ENCODE assay signal across 9 cellular contexts in genomic region chr17:81918762-81919545, GRCh38. TPM values are rescaled to one million over a fixed set of nuclear protein-coding genes. Genes with fewer than 3 reads are reported as not detected.
DNase-seq lines count a peak whose midpoint lies in the region; ATAC-seq, FAIRE-seq and TF ChIP-seq lines count a peak whose summit lies in the region.
"Had no signal": no experiment of that assay in that cellular context is flagged by ENCODE, and none has a peak within 500 bp of the region (broad histone marks: within the 10 kb centered on the region; RNA-seq: fewer than 3 reads in every experiment).

No MANE protein-coding gene starts in this region.

- no peak for FAIRE-seq in astrocyte (lab: Jason Lieb, UNC)
- FAIRE-seq: islet of Langerhans had no signal

- no peak overlapping the region for H3K18ac ChIP-seq in trophoblast cell (ENCODE audit: low read length)

- peaks cover 26% of the 10 kb centered on the region for H3K36me3 Mint-ChIP-seq in CD8-positive, alpha-beta T cell
- H3K36me3 Mint-ChIP-seq in astrocyte (ENCODE audit: low read depth, unreplicated experiment) = peaks cover 16% of the 10 kb centered on the region
- H3K36me3 Mint-ChIP-seq in natural killer cell = no peaks in the 10 kb centered on the region

- POLR2A ChIA-PET in CD8-positive, alpha-beta T cell (lab: Charles Lee) = no interaction called here

- H3K27me3 Mint-ChIP-seq in CD8-positive, alpha-beta T cell (ENCODE audit: low read depth) = no peaks in the 10 kb centered on the region
- H3K27me3 Mint-ChIP-seq in astrocyte (ENCODE audit: low read depth, unreplicated experiment) (no peaks in the 10 kb centered on the region), natural killer cell (ENCODE audit: low read depth in 2 of 2) (peaks cover 0 to 3% of the 10 kb centered on the region in 2 donors)

- no peak overlapping the region for H2BK120ac ChIP-seq in trophoblast cell (ENCODE audit: insufficient read depth, low read length, poor library complexity)

- H3K9ac ChIP-seq in astrocyte (ENCODE audit: low read length) (no peak overlapping the region), trophoblast cell (ENCODE audit: low read length) (no peak overlapping the region)

- H3K79me1 ChIP-seq in trophoblast cell (ENCODE audit: low read length) = peaks cover 15% of the 10 kb centered on the region

- no peak overlapping the region for H2AK5ac ChIP-seq in trophoblast cell (ENCODE audit: low read length)

- peaks cover 14% of the 10 kb centered on the region for H3K4me1 ChIP-seq in CD8-positive, alpha-beta T cell (ENCODE audit: insufficient read depth, low read length)
- H3K4me1 ChIP-seq in astrocyte (ENCODE audit: insufficient read depth, low read length) (peaks cover 18% of the 10 kb centered on the region), trophoblast cell (ENCODE audit: control insufficient read depth in 1 of 2, insufficient read depth in 2 of 2, low read length in 2 of 2) (peaks cover 15 to 16% of the 10 kb centered on the region in 2 experiments), osteoblast (ENCODE audit: insufficient read depth, low read length) (peaks cover 23% of the 10 kb centered on the region)

- H3K4me3 Mint-ChIP-seq in CD8-positive, alpha-beta T cell = peak overlapping the region; percentile 42
- peak overlapping the region; percentile 87 for H3K4me3 Mint-ChIP-seq in astrocyte (ENCODE audit: unreplicated experiment)
- peak overlapping the region; percentile 97 for H3K4me3 Mint-ChIP-seq in natural killer cell

- H2AFZ ChIP-seq in astrocyte (ENCODE audit: low read depth, low read length) (no peak overlapping the region), trophoblast cell (ENCODE audit: insufficient read depth, low read length, poor library complexity) (no peak overlapping the region), osteoblast (ENCODE audit: low read length) (no peak overlapping the region)

- H3K27me3 ChIP-seq in CD8-positive, alpha-beta T cell (ENCODE audit: insufficient read depth, low read length) = no peaks in the 10 kb centered on the region
- no peaks in the 10 kb centered on the region for H3K27me3 ChIP-seq in astrocyte (ENCODE audit: insufficient read depth, low read length)
- no peaks in the 10 kb centered on the region for H3K27me3 ChIP-seq in trophoblast cell (ENCODE audit: insufficient read depth, low read length)
- H3K27me3 ChIP-seq in osteoblast (ENCODE audit: insufficient read depth, low read length) = no peaks in the 10 kb centered on the region

- peaks cover 80% of the 10 kb centered on the region for H4K20me1 ChIP-seq in astrocyte (ENCODE audit: insufficient read depth, low read length)
- peaks cover 71% of the 10 kb centered on the region for H4K20me1 ChIP-seq in osteoblast (ENCODE audit: insufficient read depth, low read length)

- H3K4me3 ChIP-seq in CD8-positive, alpha-beta T cell (ENCODE audit: low read depth, low read length) = no peak overlapping the region
- H3K4me3 ChIP-seq in astrocyte (ENCODE audit: insufficient read depth, low read depth, low read length) = no peak overlapping the region
- no peak overlapping the region for H3K4me3 ChIP-seq in trophoblast cell (ENCODE audit: low read depth, low read length)
- H3K4me3 ChIP-seq in osteoblast (ENCODE audit: insufficient read depth, low read length) = no peak overlapping the region

- H4K12ac ChIP-seq in trophoblast cell (ENCODE audit: low read depth, low read length) = no peak overlapping the region

- H3K4ac ChIP-seq in trophoblast cell (ENCODE audit: low read depth, low read length) = no peak overlapping the region

- no peak overlapping the region for H3K27ac ChIP-seq in CD8-positive, alpha-beta T cell (ENCODE audit: low read depth, low read length)
- no peak overlapping the region for H3K27ac ChIP-seq in astrocyte (ENCODE audit: low read depth, low read length)
- H3K27ac ChIP-seq in trophoblast cell (ENCODE audit: low read depth, low read length) = no peak overlapping the region
- H3K27ac ChIP-seq in osteoblast (ENCODE audit: low read depth, low read length) = no peak overlapping the region

- no peak overlapping the region for H3K23ac ChIP-seq in trophoblast cell (ENCODE audit: low read length)

- ATAC-seq in CD8-positive, alpha-beta T cell = no peak
- no peak for ATAC-seq in natural killer cell
- ATAC-seq in GM21723 (IDR thresholded peaks at IDR 0.05; ENCODE audit: unreplicated experiment) = no peak

- peaks cover 14% of the 10 kb centered on the region for H3K36me3 ChIP-seq in CD8-positive, alpha-beta T cell (ENCODE audit: insufficient read depth, low read length)
- H3K36me3 ChIP-seq in astrocyte (ENCODE audit: insufficient read depth, low read length) (peaks cover 12% of the 10 kb centered on the region), trophoblast cell (ENCODE audit: control insufficient read depth in 1 of 2, insufficient read depth in 2 of 2, low read length in 2 of 2) (peaks cover 56 to 60% of the 10 kb centered on the region in 2 experiments), osteoblast (ENCODE audit: insufficient read depth, low read length) (peaks cover 57% of the 10 kb centered on the region)

- H3K4me1 Mint-ChIP-seq in CD8-positive, alpha-beta T cell (ENCODE audit: low read depth) = peaks cover 23% of the 10 kb centered on the region
- peaks cover 13% of the 10 kb centered on the region for H3K4me1 Mint-ChIP-seq in astrocyte (ENCODE audit: low read depth, unreplicated experiment)
- peaks cover 21 to 35% of the 10 kb centered on the region in 2 donors for H3K4me1 Mint-ChIP-seq in natural killer cell

- no peak overlapping the region for H4K8ac ChIP-seq in trophoblast cell (ENCODE audit: low read depth, low read length)

- peak overlapping the region; percentile 88 for H3K27ac Mint-ChIP-seq in CD8-positive, alpha-beta T cell
- H3K27ac Mint-ChIP-seq in astrocyte (ENCODE audit: unreplicated experiment) = peak overlapping the region; percentile 53
- H3K27ac Mint-ChIP-seq in natural killer cell = peak overlapping the region; percentile 80 to 90

- H2BK12ac ChIP-seq in trophoblast cell (ENCODE audit: low read length) = no peak overlapping the region

- H2BK5ac ChIP-seq in trophoblast cell (ENCODE audit: low read depth, low read length, poor library complexity) = no peak overlapping the region

- CTCF ChIA-PET in CD8-positive, alpha-beta T cell (lab: Charles Lee) = no interaction called here

- DNase-seq in CD8-positive, alpha-beta T cell = no peak
- peak in 42 of 76 experiments; percentile 11 to 63 (median 38) for DNase-seq in HUDEP-2 (lab: John Stamatoyannopoulos, UW; ENCODE audit: unreplicated experiment in 76 of 76)
- DNase-seq in astrocyte (ENCODE audit: low read depth) = no peak
- no peak for DNase-seq in natural killer cell
- no peak for DNase-seq in trophoblast cell
- no peak for DNase-seq in osteoblast (ENCODE audit: insufficient read length, low spot score, missing footprints)
- no peak for DNase-seq in NCI-H446 (lab: John Stamatoyannopoulos, UW)

- no peak overlapping the region for H3K4me2 ChIP-seq in astrocyte (ENCODE audit: low read length)
- H3K4me2 ChIP-seq in trophoblast cell (ENCODE audit: low read length) = no peak overlapping the region
- no peak overlapping the region for H3K4me2 ChIP-seq in osteoblast (ENCODE audit: insufficient read depth, low read length)

- H3K9me3 Mint-ChIP-seq in CD8-positive, alpha-beta T cell = no peaks in the 10 kb centered on the region
- H3K9me3 Mint-ChIP-seq in astrocyte (ENCODE audit: unreplicated experiment) = no peaks in the 10 kb centered on the region
- no peaks in the 10 kb centered on the region for H3K9me3 Mint-ChIP-seq in natural killer cell

- no peak for TF ChIP-seq CTCF in CD8-positive, alpha-beta T cell (IDR thresholded peaks at IDR 0.05)
- TF ChIP-seq CTCF in astrocyte (IDR thresholded peaks at IDR 0.05; ENCODE audit: insufficient read depth, low read depth, low read length) (no peak), natural killer cell (IDR thresholded peaks at IDR 0.05) (no peak), osteoblast (IDR thresholded peaks at IDR 0.05; ENCODE audit: extremely low read depth, low read depth, low read length) (no peak)

- WGBS in trophoblast cell (ENCODE audit: extremely low coverage, insufficient coverage, insufficient read length) = no CpG with 5 or more reads among the region's 15 CpGs

- H3K79me2 ChIP-seq in astrocyte (ENCODE audit: insufficient read depth, low read length) (peaks cover 87% of the 10 kb centered on the region), trophoblast cell (ENCODE audit: control insufficient read depth, insufficient read depth, low read length, poor library complexity) (peaks cover 19% of the 10 kb centered on the region), osteoblast (ENCODE audit: insufficient read depth, low read length) (peaks cover 91% of the 10 kb centered on the region)

- no peak overlapping the region for H3K14ac ChIP-seq in trophoblast cell (ENCODE audit: low read length)

- no peaks in the 10 kb centered on the region for H3K9me3 ChIP-seq in CD8-positive, alpha-beta T cell (ENCODE audit: low read length)
- H3K9me3 ChIP-seq in astrocyte (ENCODE audit: insufficient read depth, low read depth, low read length) (no peaks in the 10 kb centered on the region), trophoblast cell (ENCODE audit: insufficient read depth, low read depth, low read length) (peaks cover 2% of the 10 kb centered on the region), osteoblast (ENCODE audit: low read depth, low read length) (no peaks in the 10 kb centered on the region)

- intact Hi-C loops in CD8-positive, alpha-beta T cell (cut with DNase I, micrococcal nuclease) = loop anchor here (1.0 to 10.0 kb wide), 7 partner anchors 8 to 536 kb away; partner anchors contain the start of genes ASPSCR1 (in 1 of the 2), CYBC1 (in 1 of the 2), MAFG (in 1 of the 2) and MCRIP1 (in 1 of the 2)
- intact Hi-C loops in natural killer cell (cut with micrococcal nuclease) = no loop called here

- no peak overlapping the region for H4K91ac ChIP-seq in trophoblast cell (ENCODE audit: low read depth, low read length)

RNA-seq across cellular contexts. Expression of gene SIRT7, which starts 1.0 kb away (rescaled TPM):
- 10 to 100 TPM; 75.2 to 76.1 TPM for total RNA-seq in CD8-positive, alpha-beta T cell
- 26.5 and 30.2 TPM in 2 replicates for total RNA-seq in astrocyte
- total RNA-seq in natural killer cell = 100 to 1,000 TPM in 1 of 3 donors, 10 to 100 TPM in 2; 75.8 to 102 (median 94.9) TPM
- polyA plus RNA-seq in trophoblast cell (2013) = 33.1 and 36.5 TPM in 2 replicates
- total RNA-seq in osteoblast = 15.0 and 22.1 TPM in 2 replicates

RNA-seq across cellular contexts. Expression of gene PCYT2, which starts 7.8 kb away (rescaled TPM):
- 10 to 100 TPM; 18.0 to 18.1 TPM for total RNA-seq in CD8-positive, alpha-beta T cell
- total RNA-seq in astrocyte (26.0 and 31.6 TPM in 2 replicates), natural killer cell (10 to 100 TPM; 30.6 to 34.4 (median 34.2) TPM), osteoblast (61.6 and 67.0 TPM in 2 replicates)
- 27.8 and 28.9 TPM in 2 replicates for polyA plus RNA-seq in trophoblast cell (2013)

RNA-seq across cellular contexts. Expression of gene MAFG, which starts 8.6 kb away (rescaled TPM):
- 10 to 100 TPM in 1 of 2 experiments, 1 to 10 TPM in 1; 8.5 to 10.5 TPM for total RNA-seq in CD8-positive, alpha-beta T cell
- total RNA-seq in astrocyte (33.2 and 35.8 TPM in 2 replicates), natural killer cell (10 to 100 TPM; 11.9 to 14.6 (median 13.2) TPM), osteoblast (27.1 and 32.6 TPM in 2 replicates)
- 32.1 and 36.5 TPM in 2 replicates for polyA plus RNA-seq in trophoblast cell (2013)

RNA-seq across cellular contexts. Expression of gene NPB, which starts 16.9 kb away (rescaled TPM):
- under 1 TPM in 1 of 2 experiments, not detected in 1; 0.38 TPM for total RNA-seq in CD8-positive, alpha-beta T cell
- total RNA-seq in astrocyte = 2.0 and 2.7 TPM in 2 replicates
- total RNA-seq in natural killer cell = under 1 TPM in 2 of 3 donors, not detected in 1; 0.18 to 0.31 TPM
- polyA plus RNA-seq in trophoblast cell (2013) = 27.1 and 28.5 TPM in 2 replicates
- under 0.01 TPM in 1 of 2 replicates, not detected in the other for total RNA-seq in osteoblast

RNA-seq across cellular contexts. Expression of gene PYCR1, which starts 18.1 kb away (rescaled TPM):
- total RNA-seq in CD8-positive, alpha-beta T cell = 1 to 10 TPM in 1 of 2 experiments, under 1 TPM in 1; 0.56 to 1.5 TPM
- total RNA-seq in astrocyte (164 and 191 TPM in 2 replicates), natural killer cell (1 to 10 TPM in 1 of 3 donors, not detected in 2; 3.4 TPM), osteoblast (121 and 141 TPM in 2 replicates)
- 37.2 and 37.6 TPM in 2 replicates for polyA plus RNA-seq in trophoblast cell (2013)

Comparison
In these comparisons a context has a peak if more than half of its experiments do, and no peak if none do; other contexts are left out.
1. DNase-seq: peak in HUDEP-2 (42 of 76); none in CD8-positive, alpha-beta T cell (0 of 7), astrocyte (single experiment), natural killer cell (single experiment), trophoblast cell (0 of 2), osteoblast (single experiment) and NCI-H446 (0 of 2).
2. H3K4me3 Mint-ChIP-seq: peak in every context shown above with its lines; median percentile 97 in natural killer cell; 87 in astrocyte; 42 in CD8-positive, alpha-beta T cell.
3. Peak in every context shown above with its lines, with median percentiles within 50 percentile points of each other: H3K27ac Mint-ChIP-seq.